7 cellular contexts compared by ENCODE assay signal in the genomic region with DNA sequence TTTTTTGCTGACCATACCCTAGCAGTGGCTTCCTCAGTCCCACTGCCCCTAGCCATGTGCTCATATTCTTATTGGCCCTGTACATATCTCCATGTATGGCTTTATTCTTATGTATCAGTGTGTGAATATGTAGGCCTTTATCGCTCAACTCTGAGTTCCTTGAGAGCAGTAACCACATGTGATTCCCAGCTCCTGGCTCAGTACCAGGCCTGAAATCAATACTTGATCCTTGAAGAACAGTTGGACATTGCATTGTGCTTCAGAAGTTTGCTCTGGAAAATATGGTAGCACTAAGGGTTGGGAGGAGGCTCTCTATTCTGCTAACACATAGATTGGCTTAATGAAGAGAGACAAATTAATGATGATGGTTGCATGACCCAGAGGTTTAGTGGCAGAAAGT.
"Had no signal": no experiment of that assay in that cellular context is flagged by ENCODE, and none has a peak within 500 bp of the region (broad histone marks: within the 10 kb centered on the region; RNA-seq: fewer than 3 reads in every experiment).

No MANE protein-coding gene starts in this region.

- H3K27ac ChIP-seq: HL-60 had no signal

- H3K4me3 Mint-ChIP-seq: IgD-negative memory B cell had no signal

- ATAC-seq: HepG2, K562 had no signal

- H3K27me3 Mint-ChIP-seq: IgD-negative memory B cell had no signal

- DNase-seq: IMR-90, KBM-7 had no signal

- H3K4me1 Mint-ChIP-seq: IgD-negative memory B cell had no signal

- H3K4me3 ChIP-seq: K562 had no signal

- FAIRE-seq: HepG2, HTR-8/SVneo, K562 had no signal

- H3K27ac Mint-ChIP-seq: IgD-negative memory B cell had no signal
